27 cellular contexts compared by ENCODE assay signal in the genomic region with DNA sequence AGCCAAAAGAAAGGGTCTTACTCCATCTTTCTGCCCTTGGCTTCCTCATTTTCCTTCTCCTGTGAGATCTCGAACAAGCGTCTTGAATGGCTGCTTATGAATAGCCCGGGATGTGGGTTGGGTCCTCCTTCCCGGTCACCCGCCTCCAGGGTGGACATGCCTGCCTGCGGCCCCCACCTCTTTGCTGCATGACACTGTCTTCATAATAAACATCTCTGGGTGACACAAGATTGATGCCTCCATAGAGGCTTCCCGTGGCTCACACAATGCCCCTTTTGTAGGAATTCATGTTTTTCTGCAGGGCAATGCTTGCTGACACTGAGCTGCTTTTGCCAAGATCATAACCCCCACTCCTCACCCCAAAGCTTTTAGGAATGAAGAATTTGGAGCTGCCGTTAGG.
A peak's percentile ranks its signal among the peaks of the same experiment; 100 is the strongest.
DNase-seq lines count a peak whose midpoint lies in the region; ATAC-seq and TF ChIP-seq lines count a peak whose summit lies in the region.
"Had no signal": no experiment of that assay in that cellular context is flagged by ENCODE, and none has a peak within 500 bp of the region (broad histone marks: within the 10 kb centered on the region; RNA-seq: fewer than 3 reads in every experiment).

No MANE protein-coding gene starts in this region.

- intact Hi-C loops in dorsolateral prefrontal cortex (cut with DNase I), result no loop called here
- intact Hi-C loops in posterior vena cava (cut with DNase I), result no loop called here
- intact Hi-C loops in naive thymus-derived CD4-positive, alpha-beta T cell (cut with micrococcal nuclease), result no loop called here
- intact Hi-C loops in upper lobe of right lung (cut with DNase I), result no loop called here

- H3K4me3 ChIP-seq in dorsolateral prefrontal cortex, result peak overlapping the region in 15 of 59 donors; percentile 1 to 38 (median 9)
- no peak overlapping the region for H3K4me3 ChIP-seq in naive thymus-derived CD4-positive, alpha-beta T cell (ENCODE audit: low read length)
- H3K4me3 ChIP-seq in upper lobe of right lung, result no peak overlapping the region
- H3K4me3 ChIP-seq: A549, breast epithelium, gastrocnemius medialis, mucosa of descending colon, Peyer's patch had no signal

- TF ChIP-seq CTCF in dorsolateral prefrontal cortex (IDR thresholded peaks at IDR 0.05 in 54 of 56, conservative IDR thresholded peaks at IDR 0.05 in 2 of 56; ENCODE audit: low read depth in 1 of 56, partially characterized antibody in 56 of 56) (peak in 1 of 56 donors; percentile 12), upper lobe of right lung (IDR thresholded peaks at IDR 0.05) (no peak)

- H3K4me1 Mint-ChIP-seq in naive thymus-derived CD4-positive, alpha-beta T cell, result no peaks in the 10 kb centered on the region
- H3K4me1 Mint-ChIP-seq: CD8-positive, alpha-beta memory T cell had no signal

- DNase-seq in COLO829 (ENCODE audit: low spot score), result peak; percentile 69
- peak in 5 of 10 donors; percentile 11 to 57 (median 40) for DNase-seq in dorsolateral prefrontal cortex
- peak; percentile 69 for DNase-seq in medulla oblongata (ENCODE audit: extremely low spot score)
- DNase-seq in posterior vena cava (ENCODE audit: low spot score), result peak; percentile 70
- DNase-seq in naive thymus-derived CD4-positive, alpha-beta T cell, result no peak
- no peak for DNase-seq in upper lobe of right lung
- no peak for DNase-seq in D341Med (ENCODE audit: low spot score)
- DNase-seq in NCI-H69 (lab: John Stamatoyannopoulos, UW), result no peak
- DNase-seq: activated CD4-positive, alpha-beta memory T cell treated with anti-CD3 and anti-CD28 coated beads for 36 hours; activated CD8-positive, alpha-beta memory T cell treated with anti-CD3 and anti-CD28 coated beads, Interleukin-2, amount 50 U/mL, for 48 hours; activated naive CD4-positive, alpha-beta T cell treated with anti-CD3 and anti-CD28 coated beads, Interleukin-2, amount 50 U/mL, for 16 hours; AML-193; amniotic stem cell; CD8-positive, alpha-beta memory T cell; gastrocnemius medialis; islet precursor cell; mucosa of descending colon; NCI-H1105 treated with DMSO at 0.1 percent for 48 hours; NCI-H2029; Peyer's patch; SIG-M5; stimulated activated naive CD4-positive, alpha-beta T cell treated with Interleukin-2 at 50 U/mL for 16 hours had no signal

- H3K9me3 ChIP-seq in naive thymus-derived CD4-positive, alpha-beta T cell (ENCODE audit: control insufficient read depth in 2 of 3, low read length in 3 of 3), result no peaks in the 10 kb centered on the region
- no peaks in the 10 kb centered on the region for H3K9me3 ChIP-seq in upper lobe of right lung
- H3K9me3 ChIP-seq: A549, breast epithelium, gastrocnemius medialis, mucosa of descending colon, neutrophil, Peyer's patch had no signal

- peaks cover 0 to 11% (median 0%) of the 10 kb centered on the region in 11 donors for H3K9me3 Mint-ChIP-seq in naive thymus-derived CD4-positive, alpha-beta T cell
- H3K9me3 Mint-ChIP-seq: activated CD4-positive, alpha-beta memory T cell treated with anti-CD3 and anti-CD28 coated beads for 36 hours had no signal

- no peaks in the 10 kb centered on the region for H3K4me1 ChIP-seq in naive thymus-derived CD4-positive, alpha-beta T cell (ENCODE audit: control insufficient read depth in 2 of 2, insufficient read depth in 2 of 2, low read length in 2 of 2)
- H3K4me1 ChIP-seq in upper lobe of right lung, result no peaks in the 10 kb centered on the region
- H3K4me1 ChIP-seq: A549, breast epithelium, gastrocnemius medialis, Peyer's patch had no signal

- H3K4me3 Mint-ChIP-seq in naive thymus-derived CD4-positive, alpha-beta T cell, result no peak overlapping the region
- H3K4me3 Mint-ChIP-seq: activated CD4-positive, alpha-beta memory T cell treated with anti-CD3 and anti-CD28 coated beads for 36 hours; CD8-positive, alpha-beta memory T cell had no signal

- POLR2A ChIA-PET in naive thymus-derived CD4-positive, alpha-beta T cell (lab: Charles Lee), result no interaction called here

- CTCF ChIA-PET in naive thymus-derived CD4-positive, alpha-beta T cell (lab: Charles Lee), result no interaction called here

- H3K27ac Mint-ChIP-seq in naive thymus-derived CD4-positive, alpha-beta T cell, result no peak overlapping the region
- H3K27ac Mint-ChIP-seq: activated CD4-positive, alpha-beta memory T cell treated with anti-CD3 and anti-CD28 coated beads for 36 hours; CD8-positive, alpha-beta memory T cell had no signal

- no peaks in the 10 kb centered on the region for H3K36me3 ChIP-seq in naive thymus-derived CD4-positive, alpha-beta T cell (ENCODE audit: control insufficient read depth in 2 of 3, insufficient read depth in 3 of 3, low read length in 3 of 3)
- H3K36me3 ChIP-seq in upper lobe of right lung, result no peaks in the 10 kb centered on the region
- H3K36me3 ChIP-seq: breast epithelium, gastrocnemius medialis, neutrophil, Peyer's patch had no signal

- H3K27ac ChIP-seq in dorsolateral prefrontal cortex (peak overlapping the region in 55 of 59 donors; percentile 1 to 90 (median 71)), upper lobe of right lung (no peak overlapping the region)
- no peak overlapping the region for H3K27ac ChIP-seq in naive thymus-derived CD4-positive, alpha-beta T cell (ENCODE audit: low read depth, low read length)
- H3K27ac ChIP-seq: A549, gastrocnemius medialis, neutrophil, Peyer's patch had no signal

- peaks cover 0 to 16% (median 9%) of the 10 kb centered on the region in 5 donors for H3K27me3 Mint-ChIP-seq in naive thymus-derived CD4-positive, alpha-beta T cell

- no peak for ATAC-seq in naive thymus-derived CD4-positive, alpha-beta T cell
- no peak for ATAC-seq in upper lobe of right lung
- ATAC-seq: activated CD4-positive, CD25-positive, alpha-beta regulatory T cell treated with anti-CD3 and anti-CD28 coated beads, Interleukin-2, amount 50 U/mL, for 24 hours; gastrocnemius medialis; HCT116; mucosa of descending colon had no signal

- no peaks in the 10 kb centered on the region for H3K27me3 ChIP-seq in dorsolateral prefrontal cortex
- H3K27me3 ChIP-seq in naive thymus-derived CD4-positive, alpha-beta T cell (ENCODE audit: control insufficient read depth in 2 of 2, insufficient read depth in 2 of 2, low read length in 2 of 2), result no peaks in the 10 kb centered on the region
- peaks cover 7% of the 10 kb centered on the region for H3K27me3 ChIP-seq in upper lobe of right lung
- H3K27me3 ChIP-seq: breast epithelium, neutrophil, Peyer's patch had no signal

- peaks cover 0 to 3% (median 0%) of the 10 kb centered on the region in 5 donors for H3K36me3 Mint-ChIP-seq in naive thymus-derived CD4-positive, alpha-beta T cell
- H3K36me3 Mint-ChIP-seq: activated CD4-positive, alpha-beta memory T cell treated with anti-CD3 and anti-CD28 coated beads for 36 hours; CD8-positive, alpha-beta memory T cell had no signal

Comparison
In these comparisons a context has a peak if more than half of its experiments do, and no peak if none do; other contexts are left out.
1. DNase-seq: peak in COLO829 (single experiment), medulla oblongata (single experiment) and posterior vena cava (single experiment); none in naive thymus-derived CD4-positive, alpha-beta T cell (0 of 9), upper lobe of right lung (single experiment), D341Med (single experiment) and NCI-H69 (single experiment).
2. H3K27ac ChIP-seq: peak in dorsolateral prefrontal cortex (55 of 59); none in naive thymus-derived CD4-positive, alpha-beta T cell (single experiment) and upper lobe of right lung (single experiment).